17 cellular contexts compared by ENCODE assay signal in genomic region chr6:116512709-116513108, GRCh38. TPM values are rescaled to one million over a fixed set of nuclear protein-coding genes. Genes with fewer than 3 reads are reported as not detected.
DNase-seq lines count a peak whose midpoint lies in the region; ATAC-seq and TF ChIP-seq lines count a peak whose summit lies in the region.
"Had no signal": no experiment of that assay in that cellular context is flagged by ENCODE, and none has a peak within 500 bp of the region (broad histone marks: within the 10 kb centered on the region; RNA-seq: fewer than 3 reads in every experiment).

No MANE protein-coding gene starts in this region.

- H3K27me3 ChIP-seq in Caco-2 (replicated peaks; ENCODE audit: control insufficient read depth, insufficient read depth, low read length) (no peaks in the 10 kb centered on the region), skeletal muscle satellite cell (ENCODE audit: control insufficient read depth, insufficient read depth, low read length) (no peaks in the 10 kb centered on the region)
- H3K27me3 ChIP-seq: BLaER1 treated with 17β-estradiol and CSF1 and Interleukin-3, amounts not matched to agents 10 nM and 100 nM; right lobe of liver had no signal

- H3K4me1 ChIP-seq in Caco-2 (0 out of 2 replicates have a peak, but pooled peaks cover 6% of the 10 kb centered on the region), skeletal muscle satellite cell (ENCODE audit: control insufficient read depth, insufficient read depth, low read length) (peaks cover 15% of the 10 kb centered on the region)

- no peaks in the 10 kb centered on the region for H3K36me3 ChIP-seq in Caco-2 (ENCODE audit: control insufficient read depth, insufficient read depth, low read length)
- H3K36me3 ChIP-seq in skeletal muscle satellite cell (ENCODE audit: insufficient read depth, low read length): peaks cover 9% of the 10 kb centered on the region
- H3K36me3 ChIP-seq: BLaER1 treated with 17β-estradiol and CSF1 and Interleukin-3, amounts not matched to agents 10 nM and 100 nM; right lobe of liver had no signal

- peaks cover 11% of the 10 kb centered on the region for H3K4me1 Mint-ChIP-seq in Caco-2 (ENCODE audit: low read depth, unreplicated experiment)
- H3K4me1 Mint-ChIP-seq: activated naive CD8-positive, alpha-beta T cell treated with anti-CD3 and anti-CD28 coated beads, Interleukin-2, amount 10 ng/mL, durations not matched to agents 7 days and 5 days had no signal

- BruUV-seq in Caco-2 (replicated peaks; lab: Mats Ljungman, UMichigan): no TSS peak

- no peak for TF ChIP-seq CTCF in Caco-2 (IDR thresholded peaks at IDR 0.05; ENCODE audit: insufficient read depth in 1 of 2, low read depth in 1 of 2, low read length in 1 of 2, severe bottlenecking in 1 of 2, unreplicated experiment in 1 of 2)
- no peak for TF ChIP-seq CTCF in astrocyte of the spinal cord (IDR thresholded peaks at IDR 0.05; ENCODE audit: low read depth, low read length)

- CTCF ChIA-PET in Caco-2 (lab: Charles Lee): interaction anchor here (0.6 to 0.7 kb wide), 2 partner anchors 244 to 261 kb away, joined by 3 to 9 read pairs; no protein-coding TSS in a partner anchor

- H3K4me3 ChIP-seq in Caco-2 (ENCODE audit: low read depth, low read length) (no peak overlapping the region), astrocyte of the spinal cord (ENCODE audit: low read depth, low read length) (peak overlapping the region; percentile 50), skeletal muscle satellite cell (ENCODE audit: low read length) (peak overlapping the region; percentile 69)
- H3K4me3 ChIP-seq: BLaER1 treated with 17β-estradiol and CSF1 and Interleukin-3, amounts not matched to agents 10 nM and 100 nM; PC-9 had no signal

- ATAC-seq in left ventricle myocardium superior (peak; percentile 30), HG03457 (IDR thresholded peaks at IDR 0.05; ENCODE audit: unreplicated experiment) (no peak)

- in situ Hi-C loops in astrocyte of the spinal cord (cut with HindIII; ENCODE audit: low sequenced_read_pairs): no loop called here

- no peaks in the 10 kb centered on the region for H3K27me3 Mint-ChIP-seq in Caco-2 (ENCODE audit: insufficient read depth, unreplicated experiment)

- H3K9me3 ChIP-seq in Caco-2 (peaks cover 5% of the 10 kb centered on the region; the same call in 1 of the 2 replicates), skeletal muscle satellite cell (replicated peaks; ENCODE audit: low read length) (no peaks in the 10 kb centered on the region)
- H3K9me3 ChIP-seq: right lobe of liver had no signal

- POLR2A ChIA-PET in Caco-2 (lab: Charles Lee): no interaction called here

- H3K4me3 Mint-ChIP-seq in Caco-2 (ENCODE audit: unreplicated experiment): peak overlapping the region; percentile 54
- H3K4me3 Mint-ChIP-seq: activated naive CD8-positive, alpha-beta T cell treated with anti-CD3 and anti-CD28 coated beads, Interleukin-2, amount 10 ng/mL, durations not matched to agents 7 days and 5 days had no signal

- peak overlapping the region; percentile 84 for H3K4me2 ChIP-seq in skeletal muscle satellite cell (ENCODE audit: low read length)
- H3K4me2 ChIP-seq: BLaER1 treated with 17β-estradiol and CSF1 and Interleukin-3, amounts not matched to agents 10 nM and 100 nM; PC-9 had no signal

- intact Hi-C loops in Caco-2 (cut with micrococcal nuclease; ENCODE audit: unreplicated experiment): loop anchor here (5.0 kb wide), 1 partner anchor 225 kb away; no protein-coding TSS in a partner anchor
- intact Hi-C loops in left ventricle myocardium superior (cut with micrococcal nuclease): no loop called here

- no peak overlapping the region for H3K27ac Mint-ChIP-seq in Caco-2 (ENCODE audit: unreplicated experiment)
- H3K27ac Mint-ChIP-seq: activated naive CD8-positive, alpha-beta T cell treated with anti-CD3 and anti-CD28 coated beads, Interleukin-2, amount 10 ng/mL, durations not matched to agents 7 days and 5 days had no signal

- H3K9me3 Mint-ChIP-seq in Caco-2 (ENCODE audit: unreplicated experiment): no peaks in the 10 kb centered on the region
- H3K9me3 Mint-ChIP-seq: activated naive CD8-positive, alpha-beta T cell treated with anti-CD3 and anti-CD28 coated beads, Interleukin-2, amount 10 ng/mL, durations not matched to agents 7 days and 5 days had no signal

- H3K9ac ChIP-seq in skeletal muscle satellite cell (ENCODE audit: low read depth, low read length): peak overlapping the region; percentile 86
- H3K9ac ChIP-seq: BLaER1 treated with 17β-estradiol and CSF1 and Interleukin-3, amounts not matched to agents 10 nM and 100 nM had no signal

- no peak for DNase-seq in Caco-2
- no peak for DNase-seq in astrocyte of the spinal cord (ENCODE audit: low read depth, low spot score)
- no peak for DNase-seq in left ventricle myocardium superior
- no peak for DNase-seq in NCI-H748 treated with DMSO at 0.1 percent for 48 hours (lab: John Stamatoyannopoulos, UW)
- no peak for DNase-seq in dedifferentiated amniotic fluid mesenchymal stem cell (ENCODE audit: extremely low spot score)
- no peak for DNase-seq in erythroblast (lab: John Stamatoyannopoulos, UW)
- DNase-seq: activated naive CD8-positive, alpha-beta T cell treated with anti-CD3 and anti-CD28 coated beads, Interleukin-2, amount 10 ng/mL, durations not matched to agents 7 days and 5 days; effector memory CD4-positive, alpha-beta T cell; KG1; NCI-H2171; right lobe of liver; T1000 had no signal

- H3K36me3 Mint-ChIP-seq in Caco-2 (ENCODE audit: insufficient read depth, unreplicated experiment): no peaks in the 10 kb centered on the region
- H3K36me3 Mint-ChIP-seq: activated naive CD8-positive, alpha-beta T cell treated with anti-CD3 and anti-CD28 coated beads, Interleukin-2, amount 10 ng/mL, durations not matched to agents 7 days and 5 days had no signal

- TF ChIP-seq POLR2A in erythroblast (IDR thresholded peaks at IDR 0.05; ENCODE audit: low read length): no peak

RNA-seq across cellular contexts. Expression of gene CALHM5, which starts 1.3 kb away (rescaled TPM):
- total RNA-seq in Caco-2 (2022) (1.1 and 1.3 TPM in 2 replicates), left ventricle myocardium superior (2.4 TPM)
- 2.6 and 3.0 TPM in 2 replicates for total RNA-seq in skeletal muscle satellite cell (2012; rRNA removed)
- total RNA-seq: activated naive CD8-positive, alpha-beta T cell treated with anti-CD3 and anti-CD28 coated beads, Interleukin-2, amount 10 ng/mL, durations not matched to agents 7 days and 5 days; PC-9 had no signal

RNA-seq across cellular contexts. Expression of gene TRAPPC3L, which starts 32.8 kb away (rescaled TPM):
- total RNA-seq in Caco-2 (2022) (not detected in 2 replicates), left ventricle myocardium superior (0.40 TPM)
- total RNA-seq in skeletal muscle satellite cell (2012; rRNA removed): not detected in 2 replicates
- total RNA-seq: activated naive CD8-positive, alpha-beta T cell treated with anti-CD3 and anti-CD28 coated beads, Interleukin-2, amount 10 ng/mL, durations not matched to agents 7 days and 5 days; PC-9 had no signal

RNA-seq across cellular contexts. Expression of gene CALHM4, which starts 40.8 kb away (rescaled TPM):
- total RNA-seq in Caco-2 (2022) (1.8 and 3.4 TPM in 2 replicates), left ventricle myocardium superior (0.32 TPM)
- not detected in 2 replicates for total RNA-seq in skeletal muscle satellite cell (2012; rRNA removed)
- total RNA-seq: activated naive CD8-positive, alpha-beta T cell treated with anti-CD3 and anti-CD28 coated beads, Interleukin-2, amount 10 ng/mL, durations not matched to agents 7 days and 5 days; PC-9; right lobe of liver; urinary bladder had no signal

RNA-seq across cellular contexts. Expression of gene CALHM6, which starts 51.5 kb away (rescaled TPM):
- not detected in 2 replicates for total RNA-seq in Caco-2 (2022)
- total RNA-seq in left ventricle myocardium superior: 1.2 TPM
- 0.25 and 4.2 TPM in 2 replicates for total RNA-seq in skeletal muscle satellite cell (2012; rRNA removed)
- total RNA-seq: PC-9 had no signal

RNA-seq across cellular contexts. Expression of gene RWDD1, which starts 58.6 kb away (rescaled TPM):
- total RNA-seq in Caco-2 (2022) (35.0 and 37.9 TPM in 2 replicates), left ventricle myocardium superior (72.4 TPM)
- total RNA-seq in skeletal muscle satellite cell (2012; rRNA removed): 31.9 and 40.6 TPM in 2 replicates
